1 cellular context compared by ENCODE assay signal in genomic region chr10:50882540-50882983, GRCh38.
TF ChIP-seq lines count a peak whose summit lies in the region.

No MANE protein-coding gene starts in this region.

TF ChIP-seq in HepG2, 621 proteins besides CTCF, POLR2A, EP300 and RAD21 (continued from another document and continues in another):
- TF ChIP-seq, protein P1, sequence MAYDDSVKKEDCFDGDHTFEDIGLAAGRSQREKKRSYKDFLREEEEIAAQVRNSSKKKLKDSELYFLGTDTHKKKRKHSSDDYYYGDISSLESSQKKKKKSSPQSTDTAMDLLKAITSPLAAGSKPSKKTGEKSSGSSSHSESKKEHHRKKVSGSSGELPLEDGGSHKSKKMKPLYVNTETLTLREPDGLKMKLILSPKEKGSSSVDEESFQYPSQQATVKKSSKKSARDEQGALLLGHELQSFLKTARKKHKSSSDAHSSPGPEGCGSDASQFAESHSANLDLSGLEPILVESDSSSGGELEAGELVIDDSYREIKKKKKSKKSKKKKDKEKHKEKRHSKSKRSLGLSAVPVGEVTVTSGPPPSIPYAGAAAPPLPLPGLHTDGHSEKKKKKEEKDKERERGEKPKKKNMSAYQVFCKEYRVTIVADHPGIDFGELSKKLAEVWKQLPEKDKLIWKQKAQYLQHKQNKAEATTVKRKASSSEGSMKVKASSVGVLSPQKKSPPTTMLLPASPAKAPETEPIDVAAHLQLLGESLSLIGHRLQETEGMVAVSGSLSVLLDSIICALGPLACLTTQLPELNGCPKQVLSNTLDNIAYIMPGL (CRISPR knock-in tag; IDR thresholded peaks at IDR 0.05; ENCODE audit: borderline replicate concordance in 1 of 2, low read depth in 1 of 2) = peak in 1 of 2 experiments; percentile 51; a peak in 1 of 4 replicates
- TF ChIP-seq, protein P2, sequence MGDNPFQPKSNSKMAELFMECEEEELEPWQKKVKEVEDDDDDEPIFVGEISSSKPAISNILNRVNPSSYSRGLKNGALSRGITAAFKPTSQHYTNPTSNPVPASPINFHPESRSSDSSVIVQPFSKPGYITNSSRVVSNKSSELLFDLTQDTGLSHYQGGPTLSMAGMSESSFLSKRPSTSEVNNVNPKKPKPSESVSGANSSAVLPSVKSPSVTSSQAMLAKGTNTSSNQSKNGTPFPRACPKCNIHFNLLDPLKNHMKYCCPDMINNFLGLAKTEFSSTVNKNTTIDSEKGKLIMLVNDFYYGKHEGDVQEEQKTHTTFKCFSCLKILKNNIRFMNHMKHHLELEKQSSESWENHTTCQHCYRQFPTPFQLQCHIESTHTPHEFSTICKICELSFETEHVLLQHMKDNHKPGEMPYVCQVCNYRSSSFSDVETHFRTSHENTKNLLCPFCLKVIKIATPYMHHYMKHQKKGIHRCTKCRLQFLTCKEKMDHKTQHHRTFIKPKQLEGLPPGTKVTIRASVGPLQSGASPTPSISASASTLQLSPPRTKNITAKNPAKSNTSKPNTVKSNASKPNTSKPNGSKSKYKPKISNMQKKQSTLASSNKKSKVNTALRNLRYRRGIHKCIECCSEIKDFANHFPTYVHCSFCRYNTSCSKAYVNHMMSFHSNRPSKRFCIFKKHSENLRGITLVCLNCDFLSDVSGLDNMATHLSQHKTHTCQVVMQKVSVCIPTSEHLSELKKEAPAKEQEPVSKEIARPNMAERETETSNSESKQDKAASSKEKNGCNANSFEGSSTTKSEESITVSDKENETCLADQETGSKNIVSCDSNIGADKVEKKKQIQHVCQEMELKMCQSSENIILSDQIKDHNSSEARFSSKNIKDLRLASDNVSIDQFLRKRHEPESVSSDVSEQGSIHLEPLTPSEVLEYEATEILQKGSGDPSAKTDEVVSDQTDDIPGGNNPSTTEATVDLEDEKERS (CRISPR knock-in tag; IDR thresholded peaks at IDR 0.05) = peak; percentile 74; the same call in 1 of the 2 replicates
- peak; percentile 60; the same call in 1 of the 2 replicates for TF ChIP-seq FOXP1 (IDR thresholded peaks at IDR 0.05)
- TF ChIP-seq FOXP1 (CRISPR knock-in tag; IDR thresholded peaks at IDR 0.05) = peak; percentile 95
- TF ChIP-seq HMG20A (CRISPR knock-in tag; IDR thresholded peaks at IDR 0.05; ENCODE audit: borderline replicate concordance) = peak; percentile 95; the same call in 1 of the 2 replicates
- TF ChIP-seq ZNF335 (CRISPR knock-in tag; IDR thresholded peaks at IDR 0.05) = no peak
- no peak for TF ChIP-seq TEAD2 (CRISPR knock-in tag; IDR thresholded peaks at IDR 0.05)
- peak; percentile 76 for TF ChIP-seq KLF6 (CRISPR knock-in tag; IDR thresholded peaks at IDR 0.05)
- TF ChIP-seq FOSL1 (CRISPR knock-in tag; IDR thresholded peaks at IDR 0.05; ENCODE audit: borderline replicate concordance) = peak; percentile 71; the same call in 1 of the 2 replicates
- peak; percentile 78 for TF ChIP-seq THAP11 (CRISPR knock-in tag; IDR thresholded peaks at IDR 0.05)
- TF ChIP-seq NFIC (IDR thresholded peaks at IDR 0.05; ENCODE audit: low read length) = peak; percentile 85
- no peak for TF ChIP-seq ZNF407 (CRISPR knock-in tag; IDR thresholded peaks at IDR 0.05; ENCODE audit: not compliant biosample characterization)
- TF ChIP-seq SRF (IDR thresholded peaks at IDR 0.05; ENCODE audit: low read depth, low read length) = peak; percentile 85
- TF ChIP-seq ZMYM3 (CRISPR knock-in tag; IDR thresholded peaks at IDR 0.05) = no peak; the same call in 1 of the 2 replicates
- peak; percentile 78 for TF ChIP-seq HOMEZ (CRISPR knock-in tag; IDR thresholded peaks at IDR 0.05; ENCODE audit: low read depth)
- TF ChIP-seq JUND (CRISPR knock-in tag; IDR thresholded peaks at IDR 0.05) = peak; percentile 86
- peak; percentile 68 for TF ChIP-seq FOXK2 (IDR thresholded peaks at IDR 0.05)
- TF ChIP-seq KDM1A (CRISPR knock-in tag; IDR thresholded peaks at IDR 0.05) = 0 out of 2 replicates have a peak, but pooled peaks have one; percentile 39
- peak; percentile 61; the same call in 1 of the 2 replicates for TF ChIP-seq ZNF652 (CRISPR knock-in tag; IDR thresholded peaks at IDR 0.05; ENCODE audit: borderline replicate concordance, low read depth)
- TF ChIP-seq IRF2 (CRISPR knock-in tag; IDR thresholded peaks at IDR 0.05) = peak; percentile 69; the same call in 1 of the 2 replicates
- TF ChIP-seq, protein P3, sequence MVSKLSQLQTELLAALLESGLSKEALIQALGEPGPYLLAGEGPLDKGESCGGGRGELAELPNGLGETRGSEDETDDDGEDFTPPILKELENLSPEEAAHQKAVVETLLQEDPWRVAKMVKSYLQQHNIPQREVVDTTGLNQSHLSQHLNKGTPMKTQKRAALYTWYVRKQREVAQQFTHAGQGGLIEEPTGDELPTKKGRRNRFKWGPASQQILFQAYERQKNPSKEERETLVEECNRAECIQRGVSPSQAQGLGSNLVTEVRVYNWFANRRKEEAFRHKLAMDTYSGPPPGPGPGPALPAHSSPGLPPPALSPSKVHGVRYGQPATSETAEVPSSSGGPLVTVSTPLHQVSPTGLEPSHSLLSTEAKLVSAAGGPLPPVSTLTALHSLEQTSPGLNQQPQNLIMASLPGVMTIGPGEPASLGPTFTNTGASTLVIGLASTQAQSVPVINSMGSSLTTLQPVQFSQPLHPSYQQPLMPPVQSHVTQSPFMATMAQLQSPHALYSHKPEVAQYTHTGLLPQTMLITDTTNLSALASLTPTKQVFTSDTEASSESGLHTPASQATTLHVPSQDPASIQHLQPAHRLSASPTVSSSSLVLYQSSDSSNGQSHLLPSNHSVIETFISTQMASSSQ (IDR thresholded peaks at IDR 0.05; ENCODE audit: low read depth) = peak; percentile 88
- TF ChIP-seq, protein P3 (CRISPR knock-in tag; IDR thresholded peaks at IDR 0.05; ENCODE audit: borderline replicate concordance) = peak; percentile 70; the same call in 1 of the 2 replicates
- peak; percentile 53; the same call in 1 of the 2 replicates for TF ChIP-seq JUN (CRISPR knock-in tag; IDR thresholded peaks at IDR 0.05)
- no peak for TF ChIP-seq FOXA1 (IDR thresholded peaks at IDR 0.05)
- TF ChIP-seq FOXA1 (CRISPR knock-in tag; IDR thresholded peaks at IDR 0.05) = peak; percentile 83
- TF ChIP-seq, protein P4, sequence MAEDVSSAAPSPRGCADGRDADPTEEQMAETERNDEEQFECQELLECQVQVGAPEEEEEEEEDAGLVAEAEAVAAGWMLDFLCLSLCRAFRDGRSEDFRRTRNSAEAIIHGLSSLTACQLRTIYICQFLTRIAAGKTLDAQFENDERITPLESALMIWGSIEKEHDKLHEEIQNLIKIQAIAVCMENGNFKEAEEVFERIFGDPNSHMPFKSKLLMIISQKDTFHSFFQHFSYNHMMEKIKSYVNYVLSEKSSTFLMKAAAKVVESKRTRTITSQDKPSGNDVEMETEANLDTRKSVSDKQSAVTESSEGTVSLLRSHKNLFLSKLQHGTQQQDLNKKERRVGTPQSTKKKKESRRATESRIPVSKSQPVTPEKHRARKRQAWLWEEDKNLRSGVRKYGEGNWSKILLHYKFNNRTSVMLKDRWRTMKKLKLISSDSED (CRISPR knock-in tag; IDR thresholded peaks at IDR 0.05) = no peak
- TF ChIP-seq SP1 (IDR thresholded peaks at IDR 0.05) = no peak
- TF ChIP-seq SP1 (CRISPR knock-in tag; IDR thresholded peaks at IDR 0.05) = no peak
- TF ChIP-seq, protein P5, sequence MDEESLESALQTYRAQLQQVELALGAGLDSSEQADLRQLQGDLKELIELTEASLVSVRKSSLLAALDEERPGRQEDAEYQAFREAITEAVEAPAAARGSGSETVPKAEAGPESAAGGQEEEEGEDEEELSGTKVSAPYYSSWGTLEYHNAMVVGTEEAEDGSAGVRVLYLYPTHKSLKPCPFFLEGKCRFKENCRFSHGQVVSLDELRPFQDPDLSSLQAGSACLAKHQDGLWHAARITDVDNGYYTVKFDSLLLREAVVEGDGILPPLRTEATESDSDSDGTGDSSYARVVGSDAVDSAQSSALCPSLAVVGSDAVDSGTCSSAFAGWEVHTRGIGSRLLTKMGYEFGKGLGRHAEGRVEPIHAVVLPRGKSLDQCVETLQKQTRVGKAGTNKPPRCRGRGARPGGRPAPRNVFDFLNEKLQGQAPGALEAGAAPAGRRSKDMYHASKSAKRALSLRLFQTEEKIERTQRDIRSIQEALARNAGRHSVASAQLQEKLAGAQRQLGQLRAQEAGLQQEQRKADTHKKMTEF (CRISPR knock-in tag; IDR thresholded peaks at IDR 0.05) = peak; percentile 82
- peak; percentile 78 for TF ChIP-seq POGZ (CRISPR knock-in tag; IDR thresholded peaks at IDR 0.05)
- TF ChIP-seq KDM3A (CRISPR knock-in tag; IDR thresholded peaks at IDR 0.05; ENCODE audit: low read depth) = 0 out of 2 replicates have a peak, but pooled peaks have one; percentile 17
- no peak for TF ChIP-seq U2AF2 (IDR thresholded peaks at IDR 0.05; ENCODE audit: low read depth, low read length)
